In the genomic region with DNA sequence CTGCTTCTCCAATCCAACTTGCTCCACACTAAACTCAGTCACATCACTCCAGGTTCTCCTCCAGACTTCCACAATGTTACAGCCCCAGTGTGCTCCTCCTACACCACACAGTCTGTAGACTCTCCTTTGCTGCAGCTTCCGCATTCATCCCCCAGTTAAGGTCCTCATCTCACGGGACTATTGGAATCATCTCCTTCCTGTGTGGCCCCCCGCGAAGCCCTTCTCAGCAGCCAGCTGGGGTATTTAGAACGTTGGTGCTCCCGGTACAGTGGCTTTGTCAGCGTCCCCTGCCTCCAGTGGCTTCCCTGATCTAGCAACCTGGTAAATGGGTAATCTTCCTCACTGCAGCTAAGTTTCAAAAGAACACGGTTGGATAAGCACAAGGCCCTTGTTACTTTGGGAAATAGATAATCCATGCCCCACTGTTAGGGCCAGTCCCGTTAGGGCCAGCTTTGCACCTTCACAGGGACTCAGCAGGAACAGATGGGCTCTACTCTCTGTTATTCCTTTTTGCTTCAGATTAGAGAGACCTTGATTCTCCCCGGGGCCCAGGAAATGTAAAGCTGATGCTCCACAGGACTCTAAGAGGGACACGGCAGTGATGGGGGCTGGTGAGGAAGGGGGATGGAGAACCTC, we compare ENCODE assay signal across 1 cellular context.
TF ChIP-seq lines count a peak whose summit lies in the region.

No MANE protein-coding gene starts in this region.

TF ChIP-seq in H1, 55 proteins besides CTCF, POLR2A, EP300 and RAD21 (continued from another document):
- TF ChIP-seq, protein P1, sequence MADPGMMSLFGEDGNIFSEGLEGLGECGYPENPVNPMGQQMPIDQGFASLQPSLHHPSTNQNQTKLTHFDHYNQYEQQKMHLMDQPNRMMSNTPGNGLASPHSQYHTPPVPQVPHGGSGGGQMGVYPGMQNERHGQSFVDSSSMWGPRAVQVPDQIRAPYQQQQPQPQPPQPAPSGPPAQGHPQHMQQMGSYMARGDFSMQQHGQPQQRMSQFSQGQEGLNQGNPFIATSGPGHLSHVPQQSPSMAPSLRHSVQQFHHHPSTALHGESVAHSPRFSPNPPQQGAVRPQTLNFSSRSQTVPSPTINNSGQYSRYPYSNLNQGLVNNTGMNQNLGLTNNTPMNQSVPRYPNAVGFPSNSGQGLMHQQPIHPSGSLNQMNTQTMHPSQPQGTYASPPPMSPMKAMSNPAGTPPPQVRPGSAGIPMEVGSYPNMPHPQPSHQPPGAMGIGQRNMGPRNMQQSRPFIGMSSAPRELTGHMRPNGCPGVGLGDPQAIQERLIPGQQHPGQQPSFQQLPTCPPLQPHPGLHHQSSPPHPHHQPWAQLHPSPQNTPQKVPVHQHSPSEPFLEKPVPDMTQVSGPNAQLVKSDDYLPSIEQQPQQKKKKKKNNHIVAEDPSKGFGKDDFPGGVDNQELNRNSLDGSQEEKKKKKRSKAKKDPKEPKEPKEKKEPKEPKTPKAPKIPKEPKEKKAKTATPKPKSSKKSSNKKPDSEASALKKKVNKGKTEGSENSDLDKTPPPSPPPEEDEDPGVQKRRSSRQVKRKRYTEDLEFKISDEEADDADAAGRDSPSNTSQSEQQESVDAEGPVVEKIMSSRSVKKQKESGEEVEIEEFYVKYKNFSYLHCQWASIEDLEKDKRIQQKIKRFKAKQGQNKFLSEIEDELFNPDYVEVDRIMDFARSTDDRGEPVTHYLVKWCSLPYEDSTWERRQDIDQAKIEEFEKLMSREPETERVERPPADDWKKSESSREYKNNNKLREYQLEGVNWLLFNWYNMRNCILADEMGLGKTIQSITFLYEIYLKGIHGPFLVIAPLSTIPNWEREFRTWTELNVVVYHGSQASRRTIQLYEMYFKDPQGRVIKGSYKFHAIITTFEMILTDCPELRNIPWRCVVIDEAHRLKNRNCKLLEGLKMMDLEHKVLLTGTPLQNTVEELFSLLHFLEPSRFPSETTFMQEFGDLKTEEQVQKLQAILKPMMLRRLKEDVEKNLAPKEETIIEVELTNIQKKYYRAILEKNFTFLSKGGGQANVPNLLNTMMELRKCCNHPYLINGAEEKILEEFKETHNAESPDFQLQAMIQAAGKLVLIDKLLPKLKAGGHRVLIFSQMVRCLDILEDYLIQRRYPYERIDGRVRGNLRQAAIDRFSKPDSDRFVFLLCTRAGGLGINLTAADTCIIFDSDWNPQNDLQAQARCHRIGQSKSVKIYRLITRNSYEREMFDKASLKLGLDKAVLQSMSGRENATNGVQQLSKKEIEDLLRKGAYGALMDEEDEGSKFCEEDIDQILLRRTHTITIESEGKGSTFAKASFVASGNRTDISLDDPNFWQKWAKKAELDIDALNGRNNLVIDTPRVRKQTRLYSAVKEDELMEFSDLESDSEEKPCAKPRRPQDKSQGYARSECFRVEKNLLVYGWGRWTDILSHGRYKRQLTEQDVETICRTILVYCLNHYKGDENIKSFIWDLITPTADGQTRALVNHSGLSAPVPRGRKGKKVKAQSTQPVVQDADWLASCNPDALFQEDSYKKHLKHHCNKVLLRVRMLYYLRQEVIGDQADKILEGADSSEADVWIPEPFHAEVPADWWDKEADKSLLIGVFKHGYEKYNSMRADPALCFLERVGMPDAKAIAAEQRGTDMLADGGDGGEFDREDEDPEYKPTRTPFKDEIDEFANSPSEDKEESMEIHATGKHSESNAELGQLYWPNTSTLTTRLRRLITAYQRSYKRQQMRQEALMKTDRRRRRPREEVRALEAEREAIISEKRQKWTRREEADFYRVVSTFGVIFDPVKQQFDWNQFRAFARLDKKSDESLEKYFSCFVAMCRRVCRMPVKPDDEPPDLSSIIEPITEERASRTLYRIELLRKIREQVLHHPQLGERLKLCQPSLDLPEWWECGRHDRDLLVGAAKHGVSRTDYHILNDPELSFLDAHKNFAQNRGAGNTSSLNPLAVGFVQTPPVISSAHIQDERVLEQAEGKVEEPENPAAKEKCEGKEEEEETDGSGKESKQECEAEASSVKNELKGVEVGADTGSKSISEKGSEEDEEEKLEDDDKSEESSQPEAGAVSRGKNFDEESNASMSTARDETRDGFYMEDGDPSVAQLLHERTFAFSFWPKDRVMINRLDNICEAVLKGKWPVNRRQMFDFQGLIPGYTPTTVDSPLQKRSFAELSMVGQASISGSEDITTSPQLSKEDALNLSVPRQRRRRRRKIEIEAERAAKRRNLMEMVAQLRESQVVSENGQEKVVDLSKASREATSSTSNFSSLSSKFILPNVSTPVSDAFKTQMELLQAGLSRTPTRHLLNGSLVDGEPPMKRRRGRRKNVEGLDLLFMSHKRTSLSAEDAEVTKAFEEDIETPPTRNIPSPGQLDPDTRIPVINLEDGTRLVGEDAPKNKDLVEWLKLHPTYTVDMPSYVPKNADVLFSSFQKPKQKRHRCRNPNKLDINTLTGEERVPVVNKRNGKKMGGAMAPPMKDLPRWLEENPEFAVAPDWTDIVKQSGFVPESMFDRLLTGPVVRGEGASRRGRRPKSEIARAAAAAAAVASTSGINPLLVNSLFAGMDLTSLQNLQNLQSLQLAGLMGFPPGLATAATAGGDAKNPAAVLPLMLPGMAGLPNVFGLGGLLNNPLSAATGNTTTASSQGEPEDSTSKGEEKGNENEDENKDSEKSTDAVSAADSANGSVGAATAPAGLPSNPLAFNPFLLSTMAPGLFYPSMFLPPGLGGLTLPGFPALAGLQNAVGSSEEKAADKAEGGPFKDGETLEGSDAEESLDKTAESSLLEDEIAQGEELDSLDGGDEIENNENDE (IDR thresholded peaks at IDR 0.05; ENCODE audit: insufficient replicate concordance, low read length), result no peak
- TF ChIP-seq TAF7 (optimal IDR thresholded peaks at IDR 0.05; ENCODE audit: borderline replicate concordance, low read depth, low read length), result no peak
